In genomic region chr17:34015253-34015652, GRCh38 we compare ENCODE assay signal across 27 cellular contexts.
"Had no signal": no experiment of that assay in that cellular context is flagged by ENCODE, and none has a peak within 500 bp of the region (broad histone marks: within the 10 kb centered on the region; RNA-seq: fewer than 3 reads in every experiment).

No MANE protein-coding gene starts in this region.

- H3K36me3 ChIP-seq: MG63, Peyer's patch had no signal

- DNase-seq: IMR-90; Karpas-422; KG1; MG63; NCI-H1092; NCI-H1105 treated with DMSO at 0.1 percent for 48 hours; NCI-H1417 treated with DMSO at 0.1 percent for 48 hours; NCI-H146; NCI-H1694 treated with DMSO at 0.1 percent for 48 hours; NCI-H1930; NCI-H2081; NCI-H2171; NCI-H226; NCI-H446; NCI-H510A; NCI-H524 treated with DMSO at 0.1 percent for 48 hours; NCI-H69; NCI-H774; NK-92 treated with Interleukin-12 subunit alpha and Interleukin-12 subunit beta, amount 100 ng/mL, for 24 hours; PC-9; Peyer's patch; SHP77 treated with DMSO at 0.1 percent for 48 hours; SK-N-SH; SW 1271; T-cell had no signal

- H3K27ac ChIP-seq: PC-9, Peyer's patch had no signal

- ATAC-seq: HepG2, Right ventricle myocardium inferior, T-cell had no signal

- H3K9me3 ChIP-seq: MG63, Peyer's patch, SK-N-SH had no signal

- H3K9me3 Mint-ChIP-seq: T-cell had no signal

- H3K4me1 ChIP-seq: Peyer's patch had no signal

- H3K36me3 Mint-ChIP-seq: T-cell had no signal

- H3K27me3 ChIP-seq: Peyer's patch had no signal

- H3K4me3 Mint-ChIP-seq: T-cell had no signal

- H3K4me3 ChIP-seq: MG63, PC-9, Peyer's patch had no signal

- H3K4me1 Mint-ChIP-seq: T-cell had no signal

- H3K27ac Mint-ChIP-seq: T-cell had no signal
